ENCODE assay signal across 25 cellular contexts in genomic region chr17:69880591-69881112, GRCh38.
"Had no signal": no experiment of that assay in that cellular context is flagged by ENCODE, and none has a peak within 500 bp of the region (broad histone marks: within the 10 kb centered on the region; RNA-seq: fewer than 3 reads in every experiment).

No MANE protein-coding gene starts in this region.

- H3K79me2 ChIP-seq: parathyroid adenoma had no signal

- H3K27ac ChIP-seq: neural progenitor cell, ovary, parathyroid adenoma, psoas muscle, right lobe of liver, sigmoid colon, stomach, thoracic aorta, thyroid gland, tibial nerve, upper lobe of left lung, vagina had no signal

- ATAC-seq: psoas muscle; right cardiac atrium; right lobe of liver; stimulated activated effector memory CD8-positive, alpha-beta T cell treated with anti-CD3 and anti-CD28 coated beads, Interleukin-12 subunit alpha, Interleukin-12 subunit beta, amount 100 ng/mL, for 72 hours; stimulated activated naive B cell treated with anti-CD40 and anti-IgM and Interleukin-4, amounts not matched to agents 10 μg/mL and 1 μg/mL and 100 μg/mL, for 72 hours had no signal

- DNase-seq: occipital lobe; ovary; posterior cingulate gyrus; psoas muscle; right cardiac atrium; right lobe of liver; sigmoid colon; small intestine; stimulated activated CD4-positive, alpha-beta T cell treated with anti-CD3 and anti-CD28 coated beads, Interleukin-15, amount 100 ng/mL, for 24 hours; stimulated activated CD4-positive, alpha-beta T cell treated with anti-CD3 and anti-CD28 coated beads, Interleukin-2, amount 100 ng/mL, for 24 hours; stimulated activated CD4-positive, alpha-beta T cell treated with anti-CD3 and anti-CD28 coated beads, Interleukin-2, amount 100 ng/mL, for 48 hours; stimulated activated CD4-positive, alpha-beta T cell treated with anti-CD3 and anti-CD28 coated beads, Interleukin-4, amount 100 ng/mL, for 24 hours; stimulated activated naive B cell treated with anti-CD40 and anti-IgM and Interleukin-4, amounts not matched to agents 10 μg/mL and 1 μg/mL and 100 μg/mL, for 72 hours; stimulated activated naive CD4-positive, alpha-beta T cell treated with Interleukin-2 at 50 U/mL for 16 hours; stomach; thyroid gland; trophoblast cell had no signal

- H3K36me3 ChIP-seq: neural progenitor cell, ovary, right lobe of liver, sigmoid colon, stomach, thoracic aorta, thyroid gland, tibial nerve, upper lobe of left lung, vagina had no signal

- H3K9ac ChIP-seq: neural progenitor cell, parathyroid adenoma had no signal

- FAIRE-seq: small intestine, urothelium cell line had no signal

- H3K4me1 ChIP-seq: neural progenitor cell, parathyroid adenoma, psoas muscle, right lobe of liver, sigmoid colon, stomach, upper lobe of left lung, vagina had no signal

- H3K4me3 ChIP-seq: neural progenitor cell, ovary, psoas muscle, right lobe of liver, sigmoid colon, stomach, thoracic aorta, thyroid gland, tibial nerve, upper lobe of left lung, vagina had no signal

- H3K27me3 ChIP-seq: neural progenitor cell, ovary, right lobe of liver, sigmoid colon, stomach, thyroid gland, tibial nerve, upper lobe of left lung, vagina had no signal

- H3K9me3 ChIP-seq: ovary, right lobe of liver, sigmoid colon, thoracic aorta, thyroid gland, upper lobe of left lung, vagina had no signal

- H2AFZ ChIP-seq: neural progenitor cell, parathyroid adenoma had no signal

- H3K4me2 ChIP-seq: neural progenitor cell had no signal
